9 cellular contexts compared by ENCODE assay signal in genomic region chr12:6342140-6342889, GRCh38. TPM values are rescaled to one million over a fixed set of nuclear protein-coding genes. Genes with fewer than 3 reads are reported as not detected.
DNase-seq lines count a peak whose midpoint lies in the region; ATAC-seq, FAIRE-seq and TF ChIP-seq lines count a peak whose summit lies in the region.
"Had no signal": no experiment of that assay in that cellular context is flagged by ENCODE, and none has a peak within 500 bp of the region (broad histone marks: within the 10 kb centered on the region; RNA-seq: fewer than 3 reads in every experiment).

No MANE protein-coding gene starts in this region.

- BruUV-seq in PC-9 (replicated peaks; lab: Mats Ljungman, UMichigan) = no TSS peak

- no peaks in the 10 kb centered on the region for H3K27me3 Mint-ChIP-seq in CD4-positive, alpha-beta T cell
- H3K27me3 Mint-ChIP-seq: activated naive CD8-positive, alpha-beta T cell had no signal

- peaks cover 72% of the 10 kb centered on the region for H3K4me1 ChIP-seq in PC-9 (replicated peaks; ENCODE audit: insufficient read depth)
- peaks cover 17 to 54% (median 22%) of the 10 kb centered on the region in 3 donors for H3K4me1 ChIP-seq in pancreas

- no peak overlapping the region; the same call in 1 of the 2 replicates for H2AFZ ChIP-seq in PC-9

- H4K20me1 ChIP-seq in PC-9 (ENCODE audit: insufficient read depth) = peaks cover 8% of the 10 kb centered on the region; the same call in 1 of the 2 replicates

- DNase-seq in CD4-positive, alpha-beta T cell = no peak
- DNase-seq in PC-9 (no peak), fibroblast of mammary gland (ENCODE audit: low read depth) (no peak), pancreas (no peak)
- no peak for DNase-seq in activated effector memory CD4-positive, alpha-beta T cell treated with Interleukin-2 at 50 U/mL for 16 hours

- intact Hi-C loops in CD4-positive, alpha-beta T cell (cut with DNase I, micrococcal nuclease) = loop anchor here (2.0 kb wide), 1 partner anchor 20 kb away; no protein-coding TSS in a partner anchor
- intact Hi-C loops in PC-9 (cut with micrococcal nuclease; ENCODE audit: unreplicated experiment) (no loop called here), pancreas (cut with DNase I) (no loop called here)

- 30 to 35% methylated on average over 7 of the region's 7 CpGs for WGBS in pancreas, 2 donors

- peaks cover 50% of the 10 kb centered on the region for H3F3A ChIP-seq in PC-9 (ENCODE audit: insufficient read depth, low read depth)

- H3K36me3 ChIP-seq in PC-9 (ENCODE audit: low read depth) (no peaks in the 10 kb centered on the region), pancreas (peaks cover 0 to 5% (median 0%) of the 10 kb centered on the region in 3 donors)

- no peak overlapping the region for H3K4me3 Mint-ChIP-seq in CD4-positive, alpha-beta T cell
- H3K4me3 Mint-ChIP-seq: activated naive CD8-positive, alpha-beta T cell had no signal

- no peaks in the 10 kb centered on the region for H3K9me2 ChIP-seq in PC-9 (ENCODE audit: insufficient read depth)

- no peaks in the 10 kb centered on the region for H3K9me3 Mint-ChIP-seq in CD4-positive, alpha-beta T cell

- ATAC-seq in CD4-positive, alpha-beta T cell (ENCODE audit: poor library complexity) = no peak
- ATAC-seq in pancreas (no peak), GM18502 (IDR thresholded peaks at IDR 0.05; ENCODE audit: poor library complexity, unreplicated experiment) (no peak), GM19467 (IDR thresholded peaks at IDR 0.05; ENCODE audit: unreplicated experiment) (no peak), HG02623 (IDR thresholded peaks at IDR 0.05; ENCODE audit: unreplicated experiment) (no peak)

- peaks cover 51% of the 10 kb centered on the region for H3K79me2 ChIP-seq in PC-9 (ENCODE audit: low read depth)

- no peaks in the 10 kb centered on the region for H3K27me3 ChIP-seq in CD4-positive, alpha-beta T cell (ENCODE audit: control insufficient read depth, insufficient read depth, low read length)
- no peaks in the 10 kb centered on the region for H3K27me3 ChIP-seq in PC-9 (ENCODE audit: insufficient read depth, low read depth)
- no peaks in the 10 kb centered on the region for H3K27me3 ChIP-seq in pancreas

- CTCF ChIA-PET in CD4-positive, alpha-beta T cell (lab: Charles Lee) = no interaction called here
- CTCF ChIA-PET in PC-9 (lab: Charles Lee) = interaction anchor here (0.6 kb wide), 1 partner anchor 9 kb away, joined by 7 read pairs; no protein-coding TSS in a partner anchor

- POLR2A ChIA-PET in CD4-positive, alpha-beta T cell (lab: Charles Lee) = interaction anchor here (0.9 to 4.8 kb wide), 7 partner anchors 16 to 128 kb away, joined by 3 to 17 read pairs (median 4); partner anchors contain the start of gene VAMP1
- POLR2A ChIA-PET in PC-9 (lab: Charles Lee; ENCODE audit: unreplicated experiment) = interaction anchor here (0.5 to 1.3 kb wide), 11 partner anchors 7 to 622 kb away, joined by 3 to 9 read pairs (median 3); partner anchors contain the start of genes LTBR and MRPL51

- H3K9me3 ChIP-seq in CD4-positive, alpha-beta T cell (ENCODE audit: control insufficient read depth, low read length) = no peaks in the 10 kb centered on the region
- H3K9me3 ChIP-seq in PC-9 (ENCODE audit: insufficient read depth, low read depth) (no peaks in the 10 kb centered on the region), pancreas (no peaks in the 10 kb centered on the region)

- H3K36me3 Mint-ChIP-seq in CD4-positive, alpha-beta T cell (ENCODE audit: low read depth) = peaks cover 6% of the 10 kb centered on the region
- H3K36me3 Mint-ChIP-seq: activated naive CD8-positive, alpha-beta T cell had no signal

- peak overlapping the region; percentile 90 for H3K27ac ChIP-seq in CD4-positive, alpha-beta T cell (ENCODE audit: low read depth, low read length)
- H3K27ac ChIP-seq in PC-9 = peak overlapping the region; percentile 49
- peak overlapping the region; percentile 69 to 99 (median 88) for H3K27ac ChIP-seq in pancreas

- FAIRE-seq in pancreas (lab: Jason Lieb, UNC) = no peak

- no peak for TF ChIP-seq CTCF in CD4-positive, alpha-beta T cell (IDR thresholded peaks at IDR 0.05)
- TF ChIP-seq CTCF in PC-9 (conservative IDR thresholded peaks at IDR 0.05) (no peak), fibroblast of mammary gland (conservative IDR thresholded peaks at IDR 0.05; ENCODE audit: control insufficient read depth, insufficient read depth, low read depth, low read length) (no peak), pancreas (IDR thresholded peaks at IDR 0.05) (no peak)

- H3K4me1 Mint-ChIP-seq in CD4-positive, alpha-beta T cell (ENCODE audit: low read depth) = peaks cover 47% of the 10 kb centered on the region

- peak overlapping the region; percentile 83 for H3K4me2 ChIP-seq in PC-9

- H3K4me3 ChIP-seq in PC-9 (peak overlapping the region; percentile 92; the same call in 1 of the 2 replicates), fibroblast of mammary gland (ENCODE audit: control insufficient read depth, low read depth, low read length) (peak overlapping the region; percentile 98), pancreas (peak overlapping the region; percentile 67 to 90 (median 81))

- H3K27ac Mint-ChIP-seq in CD4-positive, alpha-beta T cell = no peak overlapping the region
- H3K27ac Mint-ChIP-seq: activated naive CD8-positive, alpha-beta T cell had no signal

RNA-seq across cellular contexts. Expression of gene TNFRSF1A, which starts 0.4 kb away (rescaled TPM):
- 10 to 100 TPM; 16.3 to 19.2 TPM for total RNA-seq in CD4-positive, alpha-beta T cell
- total RNA-seq in PC-9 (2021) (144 and 165 TPM in 2 replicates), pancreas (10 to 100 TPM; 23.5 to 68.1 (median 36.6) TPM)
- polyA plus RNA-seq in pancreas = 10 to 100 TPM; 34.2 to 43.6 TPM

RNA-seq across cellular contexts. Expression of gene PLEKHG6, which starts 31.8 kb away (rescaled TPM):
- total RNA-seq in CD4-positive, alpha-beta T cell = not detected
- total RNA-seq in PC-9 (2021) (86.5 and 89.9 TPM in 2 replicates), pancreas (10 to 100 TPM in 1 of 6 donors, 1 to 10 TPM in 5; 5.2 to 13.1 (median 7.2) TPM)
- 10 to 100 TPM; 15.7 to 23.5 TPM for polyA plus RNA-seq in pancreas

RNA-seq across cellular contexts. Expression of gene SCNN1A, which starts 33.0 kb away (rescaled TPM):
- total RNA-seq in CD4-positive, alpha-beta T cell = 1 to 10 TPM; 1.1 to 2.0 TPM
- total RNA-seq in PC-9 (2021) (460 and 549 TPM in 2 replicates), pancreas (10 to 100 TPM; 21.0 to 56.3 (median 37.8) TPM)
- polyA plus RNA-seq in pancreas = 10 to 100 TPM; 42.7 to 87.8 TPM

RNA-seq across cellular contexts. Expression of gene LTBR, which starts 41.6 kb away (rescaled TPM):
- total RNA-seq in CD4-positive, alpha-beta T cell = under 1 TPM; 0.38 to 0.67 TPM
- total RNA-seq in PC-9 (2021) (178 and 185 TPM in 2 replicates), pancreas (10 to 100 TPM; 50.0 to 75.2 (median 61.3) TPM)
- polyA plus RNA-seq in pancreas = 10 to 100 TPM; 74.2 to 82.1 TPM

Comparison
In these comparisons a context has a peak if more than half of its experiments do, and no peak if none do; other contexts are left out.
1. RNA of gene PLEKHG6, which starts 31.8 kb away (total RNA-seq): 86.5 to 89.9 TPM in PC-9 and 5.2 to 13.1 TPM in pancreas; not detected in CD4-positive, alpha-beta T cell; every median in the first group is over 4 times any median in the second.
2. intact Hi-C loops: an anchor here in CD4-positive, alpha-beta T cell (2.0 kb wide); none called in PC-9 and pancreas.
3. Peak in every context shown above with its lines, with median percentiles within 50 percentile points of each other: H3K27ac ChIP-seq and H3K4me3 ChIP-seq.